Comparison of ENCODE assay signal across 18 cellular contexts in genomic region chr1:110187139-110187890, GRCh38. TPM values are rescaled to one million over a fixed set of nuclear protein-coding genes. Genes with fewer than 3 reads are reported as not detected.
A peak's percentile ranks its signal among the peaks of the same experiment; 100 is the strongest.
DNase-seq lines count a peak whose midpoint lies in the region; TF ChIP-seq lines count a peak whose summit lies in the region.
"Had no signal": no experiment of that assay in that cellular context is flagged by ENCODE, and none has a peak within 500 bp of the region (broad histone marks: within the 10 kb centered on the region; RNA-seq: fewer than 3 reads in every experiment).

No MANE protein-coding gene starts in this region.

- no peak overlapping the region for H3K9ac ChIP-seq in stomach smooth muscle (ENCODE audit: low read length in 2 of 2)

- H3K4me3 Mint-ChIP-seq in glutamatergic neuron (ENCODE audit: unreplicated experiment): peak overlapping the region; percentile 53
- H3K4me3 Mint-ChIP-seq: activated B cell treated with CpG ODN at 0.5 μM for 24 hours, immature natural killer cell, nephron had no signal

- TF ChIP-seq CTCF in glutamatergic neuron (IDR thresholded peaks at IDR 0.05; ENCODE audit: partially characterized antibody, unreplicated experiment): no peak
- no peak for TF ChIP-seq CTCF in A673 (conservative IDR thresholded peaks at IDR 0.05; ENCODE audit: low read depth, low read length)

- H3K27ac ChIP-seq in stomach smooth muscle (ENCODE audit: low read length) (peak overlapping the region; percentile 49), A673 (ENCODE audit: low read depth, low read length, poor library complexity, severe bottlenecking) (no peak overlapping the region)
- H3K27ac ChIP-seq: SJSA1 had no signal

- H3K4me1 ChIP-seq in stomach smooth muscle (ENCODE audit: control insufficient read depth, insufficient read depth, low read length) (peaks cover 30% of the 10 kb centered on the region), A673 (ENCODE audit: insufficient read depth, low read length, poor library complexity, severe bottlenecking) (no peaks in the 10 kb centered on the region)
- H3K4me1 ChIP-seq: SJSA1 had no signal

- no peaks in the 10 kb centered on the region for H3K27me3 ChIP-seq in stomach smooth muscle (ENCODE audit: control insufficient read depth in 1 of 2, insufficient read depth in 2 of 2, low read length in 2 of 2)
- H3K27me3 ChIP-seq in A673 (replicated peaks; ENCODE audit: insufficient read depth, low read depth, low read length, poor library complexity): peaks cover 16% of the 10 kb centered on the region
- H3K27me3 ChIP-seq: SJSA1 had no signal

- POLR2A ChIA-PET in A673 (lab: Charles Lee; ENCODE audit: low non-redundant PET): no interaction called here

- no peaks in the 10 kb centered on the region for H3K9me3 ChIP-seq in stomach smooth muscle (ENCODE audit: control insufficient read depth in 2 of 2, low read length in 2 of 2)
- no peaks in the 10 kb centered on the region for H3K9me3 ChIP-seq in A673 (ENCODE audit: low read depth, low read length, poor library complexity, severe bottlenecking)
- H3K9me3 ChIP-seq: SJSA1 had no signal

- peaks cover 6% of the 10 kb centered on the region for H3K27me3 Mint-ChIP-seq in glutamatergic neuron (ENCODE audit: unreplicated experiment)

- peak overlapping the region; percentile 13 for H3K27ac Mint-ChIP-seq in glutamatergic neuron (ENCODE audit: unreplicated experiment)
- H3K27ac Mint-ChIP-seq: activated B cell treated with CpG ODN at 0.5 μM for 24 hours, immature natural killer cell had no signal

- H3K4me3 ChIP-seq in stomach smooth muscle (ENCODE audit: low read length in 2 of 2) (peak overlapping the region in 1 of 2 donors; percentile 3), A673 (ENCODE audit: low read depth, low read length, poor library complexity, severe bottlenecking) (no peak overlapping the region)
- H3K4me3 ChIP-seq: GM12878, SJSA1 had no signal

- no peaks in the 10 kb centered on the region for H3K36me3 Mint-ChIP-seq in glutamatergic neuron (ENCODE audit: unreplicated experiment)
- H3K36me3 Mint-ChIP-seq: immature natural killer cell had no signal

- peaks cover 7% of the 10 kb centered on the region for H3K9me3 Mint-ChIP-seq in glutamatergic neuron (ENCODE audit: unreplicated experiment)
- H3K9me3 Mint-ChIP-seq: activated B cell treated with CpG ODN at 0.5 μM for 24 hours, immature natural killer cell, nephron had no signal

- no peaks in the 10 kb centered on the region for H3K36me3 ChIP-seq in stomach smooth muscle (ENCODE audit: control insufficient read depth in 2 of 2, insufficient read depth in 2 of 2, low read length in 2 of 2)
- H3K36me3 ChIP-seq in A673 (ENCODE audit: insufficient read depth, low read length, poor library complexity, severe bottlenecking): no peaks in the 10 kb centered on the region
- H3K36me3 ChIP-seq: SJSA1 had no signal

- intact Hi-C loops in A673 (cut with micrococcal nuclease; ENCODE audit: unreplicated experiment): no loop called here

- no TSS peak for BruUV-seq in A673 (replicated peaks; lab: Mats Ljungman, UMichigan)

- CTCF ChIA-PET in A673 (lab: Charles Lee): interaction anchor here (0.7 kb wide), 1 partner anchor 840 kb away, joined by 3 read pairs; no protein-coding TSS in a partner anchor

- DNase-seq in HCEC 1CT (peak; percentile 4), amniotic epithelial cell (ENCODE audit: low read depth) (peak; percentile 25), glutamatergic neuron (no peak), A673 (ENCODE audit: low spot score) (no peak), COR-L47 (lab: John Stamatoyannopoulos, UW) (no peak), OCI-M2 (lab: John Stamatoyannopoulos, UW; ENCODE audit: unreplicated experiment) (no peak), NK-92 (lab: John Stamatoyannopoulos, UW; ENCODE audit: unreplicated experiment) (no peak)
- DNase-seq: activated B cell treated with CpG ODN at 0.5 μM for 24 hours, activated T-cell treated with anti-CD3 and anti-CD28 coated beads for 4 hours, amygdala, immature natural killer cell, Karpas-422, NCI-H2227 treated with DMSO at 0.1 percent for 48 hours had no signal

- peaks cover 40% of the 10 kb centered on the region for H3K4me1 Mint-ChIP-seq in glutamatergic neuron (ENCODE audit: low read depth, unreplicated experiment)
- H3K4me1 Mint-ChIP-seq: activated B cell treated with CpG ODN at 0.5 μM for 24 hours, immature natural killer cell had no signal

RNA-seq across cellular contexts. Expression of gene KCNC4, which starts 22.8 kb away (rescaled TPM):
- total RNA-seq in glutamatergic neuron (ENCODE audit: unreplicated experiment): 9.7 TPM
- 0.22 and 0.24 TPM in 2 replicates for total RNA-seq in A673 (2021)

RNA-seq across cellular contexts. Expression of gene SLC6A17, which starts 37.0 kb away (rescaled TPM):
- total RNA-seq in glutamatergic neuron (ENCODE audit: unreplicated experiment): 6.4 TPM
- total RNA-seq in A673 (2021): not detected in 2 replicates
- total RNA-seq: activated B cell treated with CpG ODN at 0.5 μM for 24 hours, endothelial cell of umbilical vein, GM12878 had no signal

Comparison
In these comparisons a context has a peak if more than half of its experiments do, and no peak if none do; other contexts are left out.
1. DNase-seq: peak in HCEC 1CT (single experiment) and amniotic epithelial cell (single experiment); none in glutamatergic neuron (single experiment), A673 (single experiment), COR-L47 (single experiment), OCI-M2 (single experiment) and NK-92 (single experiment).